1 cellular context compared by ENCODE assay signal in the genomic region with DNA sequence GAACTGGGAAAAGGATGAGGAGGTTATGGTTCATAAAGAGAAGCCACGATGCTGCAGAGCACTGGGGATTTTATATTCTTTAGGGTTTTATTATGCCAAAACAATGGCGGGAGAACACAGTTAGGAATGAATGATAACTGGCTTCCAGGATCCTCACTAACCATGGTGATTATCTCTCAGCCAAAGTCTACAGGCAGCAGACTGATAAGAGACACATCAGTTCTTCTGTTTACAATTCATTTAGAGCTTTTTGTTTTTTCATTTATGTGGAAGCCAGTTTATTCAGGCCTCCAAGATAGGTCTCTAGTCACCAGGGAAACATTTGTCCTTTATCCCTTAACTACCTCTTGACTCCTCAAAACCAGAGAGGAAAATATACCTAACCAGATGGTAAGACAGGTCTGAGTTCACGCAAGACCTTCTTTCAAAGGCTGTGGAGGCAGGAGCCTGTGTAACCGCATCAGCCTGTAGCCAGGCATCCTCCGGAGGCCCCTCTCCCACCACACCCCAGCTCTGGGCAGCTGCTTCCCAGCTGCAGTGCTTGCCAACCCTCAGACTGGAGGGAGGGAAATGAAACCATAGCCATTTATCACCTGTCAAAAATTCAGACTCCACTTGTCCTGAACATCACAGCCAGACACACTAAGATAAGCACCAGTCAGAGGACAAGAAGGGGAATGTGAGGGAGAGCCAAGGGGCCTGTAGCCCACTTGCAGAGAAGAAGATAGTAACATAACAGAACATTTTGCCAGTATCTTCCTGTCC.
TF ChIP-seq lines count a peak whose summit lies in the region.

No MANE protein-coding gene starts in this region.

TF ChIP-seq in K562, 482 proteins besides CTCF, POLR2A, EP300 and RAD21 (continued from another document and continues in another):
- TF ChIP-seq, protein P1, sequence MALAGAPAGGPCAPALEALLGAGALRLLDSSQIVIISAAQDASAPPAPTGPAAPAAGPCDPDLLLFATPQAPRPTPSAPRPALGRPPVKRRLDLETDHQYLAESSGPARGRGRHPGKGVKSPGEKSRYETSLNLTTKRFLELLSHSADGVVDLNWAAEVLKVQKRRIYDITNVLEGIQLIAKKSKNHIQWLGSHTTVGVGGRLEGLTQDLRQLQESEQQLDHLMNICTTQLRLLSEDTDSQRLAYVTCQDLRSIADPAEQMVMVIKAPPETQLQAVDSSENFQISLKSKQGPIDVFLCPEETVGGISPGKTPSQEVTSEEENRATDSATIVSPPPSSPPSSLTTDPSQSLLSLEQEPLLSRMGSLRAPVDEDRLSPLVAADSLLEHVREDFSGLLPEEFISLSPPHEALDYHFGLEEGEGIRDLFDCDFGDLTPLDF (CRISPR knock-in tag; IDR thresholded peaks at IDR 0.05) = no peak
- TF ChIP-seq JUN (IDR thresholded peaks at IDR 0.05; ENCODE audit: borderline replicate concordance, low read depth, low read length) = no peak
- TF ChIP-seq JUN (CRISPR knock-in tag; IDR thresholded peaks at IDR 0.05; ENCODE audit: borderline replicate concordance) = no peak
- TF ChIP-seq NR1H2 (CRISPR knock-in tag; IDR thresholded peaks at IDR 0.05) = no peak
- no peak for TF ChIP-seq PRDM10 (IDR thresholded peaks at IDR 0.05; ENCODE audit: partially characterized antibody)
- no peak for TF ChIP-seq ETS2 (tag; IDR thresholded peaks at IDR 0.05; ENCODE audit: borderline replicate concordance, poor library complexity, severe bottlenecking)
- no peak for TF ChIP-seq TCF15 (CRISPR knock-in tag; IDR thresholded peaks at IDR 0.05)
- no peak for TF ChIP-seq ZEB2 (IDR thresholded peaks at IDR 0.05)
- TF ChIP-seq, protein P2, sequence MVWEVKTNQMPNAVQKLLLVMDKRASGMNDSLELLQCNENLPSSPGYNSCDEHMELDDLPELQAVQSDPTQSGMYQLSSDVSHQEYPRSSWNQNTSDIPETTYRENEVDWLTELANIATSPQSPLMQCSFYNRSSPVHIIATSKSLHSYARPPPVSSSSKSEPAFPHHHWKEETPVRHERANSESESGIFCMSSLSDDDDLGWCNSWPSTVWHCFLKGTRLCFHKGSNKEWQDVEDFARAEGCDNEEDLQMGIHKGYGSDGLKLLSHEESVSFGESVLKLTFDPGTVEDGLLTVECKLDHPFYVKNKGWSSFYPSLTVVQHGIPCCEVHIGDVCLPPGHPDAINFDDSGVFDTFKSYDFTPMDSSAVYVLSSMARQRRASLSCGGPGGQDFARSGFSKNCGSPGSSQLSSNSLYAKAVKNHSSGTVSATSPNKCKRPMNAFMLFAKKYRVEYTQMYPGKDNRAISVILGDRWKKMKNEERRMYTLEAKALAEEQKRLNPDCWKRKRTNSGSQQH (CRISPR knock-in tag; IDR thresholded peaks at IDR 0.05) = no peak
- TF ChIP-seq, protein P3, sequence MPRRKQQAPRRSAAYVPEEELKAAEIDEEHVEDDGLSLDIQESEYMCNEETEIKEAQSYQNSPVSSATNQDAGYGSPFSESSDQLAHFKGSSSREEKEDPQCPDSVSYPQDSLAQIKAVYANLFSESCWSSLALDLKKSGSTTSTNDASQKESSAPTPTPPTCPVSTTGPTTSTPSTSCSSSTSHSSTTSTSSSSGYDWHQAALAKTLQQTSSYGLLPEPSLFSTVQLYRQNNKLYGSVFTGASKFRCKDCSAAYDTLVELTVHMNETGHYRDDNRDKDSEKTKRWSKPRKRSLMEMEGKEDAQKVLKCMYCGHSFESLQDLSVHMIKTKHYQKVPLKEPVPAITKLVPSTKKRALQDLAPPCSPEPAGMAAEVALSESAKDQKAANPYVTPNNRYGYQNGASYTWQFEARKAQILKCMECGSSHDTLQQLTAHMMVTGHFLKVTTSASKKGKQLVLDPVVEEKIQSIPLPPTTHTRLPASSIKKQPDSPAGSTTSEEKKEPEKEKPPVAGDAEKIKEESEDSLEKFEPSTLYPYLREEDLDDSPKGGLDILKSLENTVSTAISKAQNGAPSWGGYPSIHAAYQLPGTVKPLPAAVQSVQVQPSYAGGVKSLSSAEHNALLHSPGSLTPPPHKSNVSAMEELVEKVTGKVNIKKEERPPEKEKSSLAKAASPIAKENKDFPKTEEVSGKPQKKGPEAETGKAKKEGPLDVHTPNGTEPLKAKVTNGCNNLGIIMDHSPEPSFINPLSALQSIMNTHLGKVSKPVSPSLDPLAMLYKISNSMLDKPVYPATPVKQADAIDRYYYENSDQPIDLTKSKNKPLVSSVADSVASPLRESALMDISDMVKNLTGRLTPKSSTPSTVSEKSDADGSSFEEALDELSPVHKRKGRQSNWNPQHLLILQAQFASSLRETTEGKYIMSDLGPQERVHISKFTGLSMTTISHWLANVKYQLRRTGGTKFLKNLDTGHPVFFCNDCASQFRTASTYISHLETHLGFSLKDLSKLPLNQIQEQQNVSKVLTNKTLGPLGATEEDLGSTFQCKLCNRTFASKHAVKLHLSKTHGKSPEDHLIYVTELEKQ (CRISPR knock-in tag; IDR thresholded peaks at IDR 0.05) = no peak
- TF ChIP-seq HDAC8 (tag; IDR thresholded peaks at IDR 0.05) = no peak
- no peak; the same call in 1 of the 2 replicates for TF ChIP-seq LEF1 (IDR thresholded peaks at IDR 0.05)
- no peak for TF ChIP-seq STAT5B (CRISPR knock-in tag; IDR thresholded peaks at IDR 0.05)
- no peak for TF ChIP-seq KDM5B (IDR thresholded peaks at IDR 0.05; ENCODE audit: insufficient replicate concordance, low read depth, low read length)
- no peak for TF ChIP-seq ZNF584 (CRISPR knock-in tag; IDR thresholded peaks at IDR 0.05; ENCODE audit: low read depth)
- TF ChIP-seq NCOA2 (IDR thresholded peaks at IDR 0.05; ENCODE audit: partially characterized antibody in 2 of 2) = no peak
- TF ChIP-seq PBX2 (CRISPR knock-in tag; IDR thresholded peaks at IDR 0.05; ENCODE audit: low read depth) = no peak
- TF ChIP-seq PBX2 (tag; conservative IDR thresholded peaks at IDR 0.05; ENCODE audit: low read depth) = peak; percentile 88
- TF ChIP-seq SRSF7 (optimal IDR thresholded peaks at IDR 0.05; ENCODE audit: low read depth, low read length) = no peak
- no peak for TF ChIP-seq NONO (IDR thresholded peaks at IDR 0.05; ENCODE audit: low read depth in 2 of 2, low read length in 1 of 2)
- TF ChIP-seq POU5F1 (IDR thresholded peaks at IDR 0.05; ENCODE audit: borderline replicate concordance, low read depth, low read length, partially characterized antibody) = no peak
- no peak for TF ChIP-seq NR2C2 (CRISPR knock-in tag; IDR thresholded peaks at IDR 0.05)
- TF ChIP-seq NR2C2 (tag; IDR thresholded peaks at IDR 0.05) = no peak
- TF ChIP-seq ZNF282 (CRISPR knock-in tag; IDR thresholded peaks at IDR 0.05) = no peak
- no peak for TF ChIP-seq RNF2 (IDR thresholded peaks at IDR 0.05)
- TF ChIP-seq, protein P4, sequence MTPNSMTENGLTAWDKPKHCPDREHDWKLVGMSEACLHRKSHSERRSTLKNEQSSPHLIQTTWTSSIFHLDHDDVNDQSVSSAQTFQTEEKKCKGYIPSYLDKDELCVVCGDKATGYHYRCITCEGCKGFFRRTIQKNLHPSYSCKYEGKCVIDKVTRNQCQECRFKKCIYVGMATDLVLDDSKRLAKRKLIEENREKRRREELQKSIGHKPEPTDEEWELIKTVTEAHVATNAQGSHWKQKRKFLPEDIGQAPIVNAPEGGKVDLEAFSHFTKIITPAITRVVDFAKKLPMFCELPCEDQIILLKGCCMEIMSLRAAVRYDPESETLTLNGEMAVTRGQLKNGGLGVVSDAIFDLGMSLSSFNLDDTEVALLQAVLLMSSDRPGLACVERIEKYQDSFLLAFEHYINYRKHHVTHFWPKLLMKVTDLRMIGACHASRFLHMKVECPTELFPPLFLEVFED (CRISPR knock-in tag; conservative IDR thresholded peaks at IDR 0.05) = no peak
- no peak for TF ChIP-seq ZBTB43 (CRISPR knock-in tag; IDR thresholded peaks at IDR 0.05)
- no peak for TF ChIP-seq NFIX (CRISPR knock-in tag; IDR thresholded peaks at IDR 0.05; ENCODE audit: low read depth)
- no peak for TF ChIP-seq NFE2 (IDR thresholded peaks at IDR 0.05; ENCODE audit: low read depth)
- TF ChIP-seq STAT5A (IDR thresholded peaks at IDR 0.05; ENCODE audit: borderline replicate concordance, low read length) = peak; percentile 46; the same call in 1 of the 2 replicates
- TF ChIP-seq PATZ1 (CRISPR knock-in tag; IDR thresholded peaks at IDR 0.05; ENCODE audit: borderline replicate concordance) = no peak
- TF ChIP-seq TEAD1 (CRISPR knock-in tag; IDR thresholded peaks at IDR 0.05) = no peak
- TF ChIP-seq ZBTB33 (CRISPR knock-in tag; IDR thresholded peaks at IDR 0.05) = no peak
